ENCODE assay signal across 28 cellular contexts in the genomic region with DNA sequence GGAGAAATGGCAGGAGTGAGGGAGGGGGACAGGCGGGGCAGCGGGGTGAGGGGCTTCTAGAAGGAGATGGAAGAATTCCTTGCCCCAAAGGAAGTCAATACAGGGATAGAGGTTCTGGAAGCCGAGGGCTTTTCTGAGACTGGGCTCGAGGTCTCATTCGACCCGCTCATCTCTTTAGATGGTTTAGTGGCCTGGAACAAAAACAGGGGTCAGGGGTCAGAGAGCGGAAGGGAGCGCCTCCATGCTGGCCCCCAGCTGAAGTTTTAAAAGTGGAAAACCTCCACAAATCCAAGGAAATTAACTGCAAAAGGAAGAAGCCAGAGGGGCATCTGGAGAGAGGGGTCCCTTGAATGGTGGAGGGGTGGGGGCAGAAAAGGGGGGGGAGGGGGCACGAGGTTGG.
DNase-seq lines count a peak whose midpoint lies in the region; ATAC-seq, FAIRE-seq and TF ChIP-seq lines count a peak whose summit lies in the region.
"Had no signal": no experiment of that assay in that cellular context is flagged by ENCODE, and none has a peak within 500 bp of the region (broad histone marks: within the 10 kb centered on the region; RNA-seq: fewer than 3 reads in every experiment).

No MANE protein-coding gene starts in this region.

- H3K4me1 ChIP-seq in GM23338 (ENCODE audit: insufficient read depth): peaks cover 27% of the 10 kb centered on the region
- H3K4me1 ChIP-seq in neural progenitor cell: peaks cover 61% of the 10 kb centered on the region

- H3K36me3 Mint-ChIP-seq in GM23338 (ENCODE audit: low read depth) (no peaks in the 10 kb centered on the region), nephron progenitor cell (ENCODE audit: low read depth) (no peaks in the 10 kb centered on the region), neural progenitor cell (peaks cover 2% of the 10 kb centered on the region), progenitor cell of endocrine pancreas (ENCODE audit: insufficient read depth) (no peaks in the 10 kb centered on the region)
- H3K36me3 Mint-ChIP-seq in activated T-helper 17 cell treated with anti-CD3 and anti-CD28 coated beads, Interleukin-2, amount 50 U/mL, for 72 hours (ENCODE audit: low read depth): no peaks in the 10 kb centered on the region
- H3K36me3 Mint-ChIP-seq: CD14-positive monocyte; CD4-positive, alpha-beta memory T cell; CD4-positive, CD25-positive, alpha-beta regulatory T cell; CD8-positive, alpha-beta memory T cell had no signal

- H3K9me3 ChIP-seq in neural progenitor cell (ENCODE audit: low read depth): no peaks in the 10 kb centered on the region
- H3K9me3 ChIP-seq: BE2C, BLaER1 had no signal

- H3K27ac ChIP-seq in GM23338 (ENCODE audit: low read depth) (no peak overlapping the region), neural progenitor cell (peak overlapping the region; percentile 85)
- H3K27ac ChIP-seq: BLaER1 had no signal

- DNase-seq in GM23338 (ENCODE audit: low spot score): no peak
- peak; percentile 83 for DNase-seq in ecto neural progenitor cell (ENCODE audit: low spot score)
- DNase-seq in nephron progenitor cell: no peak
- DNase-seq in neural progenitor cell (ENCODE audit: low spot score): peak; percentile 88
- no peak for DNase-seq in amniotic stem cell (lab: John Stamatoyannopoulos, UW)
- no peak for DNase-seq in frontal cortex (ENCODE audit: low spot score in 2 of 2)
- no peak for DNase-seq in progenitor cell of endocrine pancreas (ENCODE audit: low spot score, unreplicated experiment)
- DNase-seq: 8988T; ACHN; BE2C; C1 segment of cervical spinal cord; CD4-positive, alpha-beta memory T cell; CD4-positive, CD25-positive, alpha-beta regulatory T cell; CD8-positive, alpha-beta memory T cell; COR-L47; DMS 273 treated with DMSO at 0.1 percent for 48 hours; DMS153; DMS79; DND-41; EL; GDM1 had no signal

- TF ChIP-seq CTCF in GM23338 (conservative IDR thresholded peaks at IDR 0.05; ENCODE audit: low read depth in 2 of 2) (no peak), nephron progenitor cell (IDR thresholded peaks at IDR 0.05) (no peak), neural progenitor cell (IDR thresholded peaks at IDR 0.05) (no peak), progenitor cell of endocrine pancreas (IDR thresholded peaks at IDR 0.05; ENCODE audit: unreplicated experiment) (no peak)

- H3K9me3 Mint-ChIP-seq in GM23338 (no peaks in the 10 kb centered on the region; the same call in 2 of the 3 replicates), nephron progenitor cell (no peaks in the 10 kb centered on the region), neural progenitor cell (no peaks in the 10 kb centered on the region), progenitor cell of endocrine pancreas (ENCODE audit: low read depth) (no peaks in the 10 kb centered on the region)
- no peaks in the 10 kb centered on the region for H3K9me3 Mint-ChIP-seq in activated T-helper 17 cell treated with anti-CD3 and anti-CD28 coated beads, Interleukin-2, amount 50 U/mL, for 72 hours
- H3K9me3 Mint-ChIP-seq: CD4-positive, alpha-beta memory T cell; CD4-positive, CD25-positive, alpha-beta regulatory T cell; CD8-positive, alpha-beta memory T cell had no signal

- H3K4me3 Mint-ChIP-seq in GM23338 (no peak overlapping the region), nephron progenitor cell (peak overlapping the region; percentile 65), neural progenitor cell (peak overlapping the region; percentile 68), progenitor cell of endocrine pancreas (ENCODE audit: low read depth) (no peak overlapping the region)
- H3K4me3 Mint-ChIP-seq in activated T-helper 17 cell treated with anti-CD3 and anti-CD28 coated beads, Interleukin-2, amount 50 U/mL, for 72 hours: no peak overlapping the region
- H3K4me3 Mint-ChIP-seq: CD14-positive monocyte; CD4-positive, alpha-beta memory T cell; CD4-positive, CD25-positive, alpha-beta regulatory T cell had no signal

- no peak overlapping the region for H3K9ac ChIP-seq in neural progenitor cell
- H3K9ac ChIP-seq: BLaER1 had no signal

- H3K4me1 Mint-ChIP-seq in GM23338 (peaks cover 44% of the 10 kb centered on the region), nephron progenitor cell (peaks cover 70% of the 10 kb centered on the region), neural progenitor cell (peaks cover 59% of the 10 kb centered on the region), progenitor cell of endocrine pancreas (ENCODE audit: low read depth) (peaks cover 3% of the 10 kb centered on the region)
- peaks cover 3% of the 10 kb centered on the region for H3K4me1 Mint-ChIP-seq in activated T-helper 17 cell treated with anti-CD3 and anti-CD28 coated beads, Interleukin-2, amount 50 U/mL, for 72 hours
- H3K4me1 Mint-ChIP-seq: CD14-positive monocyte; CD4-positive, alpha-beta memory T cell; CD4-positive, CD25-positive, alpha-beta regulatory T cell; CD8-positive, alpha-beta memory T cell had no signal

- no peaks in the 10 kb centered on the region for H3K9me2 ChIP-seq in GM23338 (ENCODE audit: insufficient read depth)

- 0 out of 2 replicates have a peak, but pooled peaks cover 7% of the 10 kb centered on the region for H3F3A ChIP-seq in GM23338 (replicated peaks; ENCODE audit: low read depth)
- peaks cover 44% of the 10 kb centered on the region for H3F3A ChIP-seq in neural progenitor cell (ENCODE audit: low read depth)

- no peak for FAIRE-seq in frontal cortex (lab: Jason Lieb, UNC)
- FAIRE-seq: A204.1, GM12878, GM12892, GM18507 had no signal

- H3K4me3 ChIP-seq in GM23338: no peak overlapping the region
- no peak overlapping the region for H3K4me3 ChIP-seq in neural progenitor cell
- H3K4me3 ChIP-seq: BLaER1, GM12878 had no signal

- no peak overlapping the region for H2AFZ ChIP-seq in GM23338
- H2AFZ ChIP-seq in neural progenitor cell (replicated peaks): no peak overlapping the region

- H3K27ac Mint-ChIP-seq in GM23338 (no peak overlapping the region), nephron progenitor cell (peak overlapping the region; percentile 92), neural progenitor cell (peak overlapping the region; percentile 92), progenitor cell of endocrine pancreas (no peak overlapping the region)
- no peak overlapping the region for H3K27ac Mint-ChIP-seq in activated T-helper 17 cell treated with anti-CD3 and anti-CD28 coated beads, Interleukin-2, amount 50 U/mL, for 72 hours
- H3K27ac Mint-ChIP-seq: CD4-positive, alpha-beta memory T cell; CD4-positive, CD25-positive, alpha-beta regulatory T cell; CD8-positive, alpha-beta memory T cell had no signal

- peak; percentile 15; the same call in 2 of the 3 replicates for ATAC-seq in GM23338
- no peak for ATAC-seq in activated T-helper 17 cell treated with anti-CD3 and anti-CD28 coated beads, Interleukin-2, amount 50 U/mL, for 72 hours (replicated peaks)
- ATAC-seq: GM12878 had no signal

- H3K27me3 ChIP-seq in GM23338 (ENCODE audit: insufficient read depth) (no peaks in the 10 kb centered on the region), neural progenitor cell (no peaks in the 10 kb centered on the region)
- H3K27me3 ChIP-seq: BE2C, BLaER1 had no signal

- H3K4me2 ChIP-seq in GM23338 (no peak overlapping the region), neural progenitor cell (peak overlapping the region; percentile 55)

- H3K36me3 ChIP-seq in GM23338 (ENCODE audit: insufficient read depth) (no peaks in the 10 kb centered on the region), neural progenitor cell (no peaks in the 10 kb centered on the region)
- H3K36me3 ChIP-seq: BE2C, BLaER1 had no signal

- peaks cover 37% of the 10 kb centered on the region for H3K27me3 Mint-ChIP-seq in GM23338 (ENCODE audit: insufficient read depth, low read depth, poor library complexity)
- peaks cover 22% of the 10 kb centered on the region for H3K27me3 Mint-ChIP-seq in nephron progenitor cell (ENCODE audit: low read depth, poor library complexity)
- peaks cover 13% of the 10 kb centered on the region for H3K27me3 Mint-ChIP-seq in neural progenitor cell (ENCODE audit: insufficient read depth, low read depth)
- peaks cover 39% of the 10 kb centered on the region for H3K27me3 Mint-ChIP-seq in activated T-helper 17 cell treated with anti-CD3 and anti-CD28 coated beads, Interleukin-2, amount 50 U/mL, for 72 hours
- peaks cover 49% of the 10 kb centered on the region for H3K27me3 Mint-ChIP-seq in progenitor cell of endocrine pancreas

- H4K20me1 ChIP-seq in GM23338 (replicated peaks; ENCODE audit: insufficient read depth): no peaks in the 10 kb centered on the region; the same call in 1 of the 2 replicates
- H4K20me1 ChIP-seq in neural progenitor cell (ENCODE audit: low read depth): no peaks in the 10 kb centered on the region
- H4K20me1 ChIP-seq: BLaER1 had no signal

- no peaks in the 10 kb centered on the region for H3K79me2 ChIP-seq in GM23338 (replicated peaks; ENCODE audit: insufficient read depth)
- H3K79me2 ChIP-seq in neural progenitor cell (ENCODE audit: low read depth): no peaks in the 10 kb centered on the region

TF ChIP-seq in GM23338, 12 proteins besides CTCF, POLR2A, EP300 and RAD21 (continues in another document):
- TF ChIP-seq POLR2AphosphoS5 (IDR thresholded peaks at IDR 0.05; ENCODE audit: low read depth) (no peak), NANOG (IDR thresholded peaks at IDR 0.05; ENCODE audit: borderline replicate concordance) (no peak), JUNB (IDR thresholded peaks at IDR 0.05; ENCODE audit: unreplicated experiment) (no peak), EZH2 (IDR thresholded peaks at IDR 0.05; ENCODE audit: low read depth, unreplicated experiment) (no peak), ZNF114 (CRISPR knock-in tag; IDR thresholded peaks at IDR 0.05) (no peak), EZH2phosphoT487 (IDR thresholded peaks at IDR 0.05; ENCODE audit: unreplicated experiment) (no peak)
- TF ChIP-seq, protein P1, sequence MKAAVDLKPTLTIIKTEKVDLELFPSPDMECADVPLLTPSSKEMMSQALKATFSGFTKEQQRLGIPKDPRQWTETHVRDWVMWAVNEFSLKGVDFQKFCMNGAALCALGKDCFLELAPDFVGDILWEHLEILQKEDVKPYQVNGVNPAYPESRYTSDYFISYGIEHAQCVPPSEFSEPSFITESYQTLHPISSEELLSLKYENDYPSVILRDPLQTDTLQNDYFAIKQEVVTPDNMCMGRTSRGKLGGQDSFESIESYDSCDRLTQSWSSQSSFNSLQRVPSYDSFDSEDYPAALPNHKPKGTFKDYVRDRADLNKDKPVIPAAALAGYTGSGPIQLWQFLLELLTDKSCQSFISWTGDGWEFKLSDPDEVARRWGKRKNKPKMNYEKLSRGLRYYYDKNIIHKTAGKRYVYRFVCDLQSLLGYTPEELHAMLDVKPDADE (IDR thresholded peaks at IDR 0.05): no peak

Comparison
In these comparisons a context has a peak if more than half of its experiments do, and no peak if none do; other contexts are left out.
1. DNase-seq: peak in ecto neural progenitor cell (single experiment) and neural progenitor cell (single experiment); none in GM23338 (single experiment), nephron progenitor cell (single experiment), amniotic stem cell (single experiment), frontal cortex (0 of 2) and progenitor cell of endocrine pancreas (single experiment).
2. H3K27ac Mint-ChIP-seq: peak in nephron progenitor cell (single experiment) and neural progenitor cell (single experiment); none in GM23338 (single experiment), activated T-helper 17 cell treated with anti-CD3 and anti-CD28 coated beads, Interleukin-2, amount 50 U/mL, for 72 hours (single experiment) and progenitor cell of endocrine pancreas (single experiment).
3. H3K4me3 Mint-ChIP-seq: peak in nephron progenitor cell (single experiment) and neural progenitor cell (single experiment); none in GM23338 (single experiment), activated T-helper 17 cell treated with anti-CD3 and anti-CD28 coated beads, Interleukin-2, amount 50 U/mL, for 72 hours (single experiment) and progenitor cell of endocrine pancreas (single experiment).